ENCODE assay signal across 8 cellular contexts in genomic region chr14:95442633-95443021, GRCh38.
DNase-seq lines count a peak whose midpoint lies in the region; ATAC-seq and TF ChIP-seq lines count a peak whose summit lies in the region.

No MANE protein-coding gene starts in this region.

- ATAC-seq in GM18868 (IDR thresholded peaks at IDR 0.05; ENCODE audit: unreplicated experiment), result peak; percentile 86
- ATAC-seq in HG03175 (IDR thresholded peaks at IDR 0.05; ENCODE audit: unreplicated experiment), result peak; percentile 85
- peak; percentile 95 to 96 for ATAC-seq in activated CD4-positive, CD25-positive, alpha-beta regulatory T cell treated with anti-CD3 and anti-CD28 coated beads, Interleukin-2, amount 50 U/mL, for 24 hours

- CTCF ChIA-PET in AG04450 (lab: Charles Lee), result interaction anchor here (0.5 to 7.5 kb wide), 44 partner anchors 9 to 758 kb away, joined by 3 to 145 read pairs (median 7); partner anchors contain the start of gene SYNE3

- no peak overlapping the region for H3K27ac ChIP-seq in AG04450 (ENCODE audit: low read depth, low read length)

- TF ChIP-seq CTCF in AG04450 (IDR thresholded peaks at IDR 0.05; ENCODE audit: low read depth, low read length), result peak; percentile 95

- no peaks in the 10 kb centered on the region for H3K27me3 ChIP-seq in AG04450 (ENCODE audit: control insufficient read depth, insufficient read depth, low read length)

- no peaks in the 10 kb centered on the region for H3K9me3 ChIP-seq in AG04450 (ENCODE audit: control insufficient read depth, insufficient read depth, low read length)

- POLR2A ChIA-PET in AG04450 (lab: Yijun Ruan, JAX), result interaction anchor here (1.1 kb wide), 1 partner anchor 85 kb away, joined by 7 read pairs; no protein-coding TSS in a partner anchor

- no peak overlapping the region for H3K4me3 ChIP-seq in AG04450 (ENCODE audit: low read depth, low read length)

- DNase-seq in AG04450 (ENCODE audit: low read depth, low spot score), result peak; percentile 57
- peak; percentile 70 for DNase-seq in NCI-H2227 treated with DMSO at 0.1 percent for 48 hours (lab: John Stamatoyannopoulos, UW)
- peak; percentile 58 for DNase-seq in central memory CD4-positive, alpha-beta T cell
- peak; percentile 92 for DNase-seq in left kidney (ENCODE audit: low read depth, low spot score)
- DNase-seq in stimulated activated CD4-positive, alpha-beta T cell treated with anti-CD3 and anti-CD28 coated beads, Interleukin-4, amount 100 ng/mL, for 4 hours, result peak; percentile 58 to 76
